19 cellular contexts compared by ENCODE assay signal in the genomic region with DNA sequence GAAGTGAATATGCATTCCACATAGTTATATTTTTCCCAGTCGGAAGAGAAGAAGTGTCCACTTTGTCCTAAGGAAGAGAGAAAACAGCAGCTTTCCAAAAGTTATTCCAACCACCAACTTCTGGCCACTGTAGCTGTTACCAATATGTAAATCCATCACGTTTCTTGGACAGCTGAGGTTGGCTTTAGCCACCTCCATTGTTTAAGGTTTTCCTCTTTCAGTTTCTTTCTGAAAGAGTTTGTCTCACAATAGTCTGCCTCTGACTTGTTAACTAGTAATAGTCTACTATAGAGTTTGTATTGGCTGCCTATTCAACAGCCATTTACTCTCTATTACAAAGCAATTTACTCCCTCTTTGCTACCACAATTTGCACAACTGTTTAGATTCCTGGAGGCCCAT.
DNase-seq lines count a peak whose midpoint lies in the region; ATAC-seq and TF ChIP-seq lines count a peak whose summit lies in the region.
"Had no signal": no experiment of that assay in that cellular context is flagged by ENCODE, and none has a peak within 500 bp of the region (broad histone marks: within the 10 kb centered on the region; RNA-seq: fewer than 3 reads in every experiment).

No MANE protein-coding gene starts in this region.

- POLR2A ChIA-PET in CD4-positive, alpha-beta T cell (lab: Charles Lee), result no interaction called here

- ATAC-seq in GM18861 (IDR thresholded peaks at IDR 0.05; ENCODE audit: unreplicated experiment) (peak; percentile 73), GM23338 (no peak), HG03442 (IDR thresholded peaks at IDR 0.05; ENCODE audit: unreplicated experiment) (peak; percentile 50)
- ATAC-seq in CD4-positive, alpha-beta T cell (ENCODE audit: poor library complexity), result no peak
- ATAC-seq: CD8-positive, alpha-beta T cell; HCT116; HepG2 had no signal

- H3K4me1 Mint-ChIP-seq in GM23338, result peaks cover 13% of the 10 kb centered on the region
- H3K4me1 Mint-ChIP-seq in neural progenitor cell, result no peaks in the 10 kb centered on the region
- no peaks in the 10 kb centered on the region for H3K4me1 Mint-ChIP-seq in CD4-positive, alpha-beta T cell (ENCODE audit: low read depth)

- H3K9ac ChIP-seq in neural progenitor cell, result no peak overlapping the region
- H3K9ac ChIP-seq: KMS-11 had no signal

- peaks cover 3% of the 10 kb centered on the region; the same call in 2 of the 3 replicates for H3K36me3 Mint-ChIP-seq in GM23338 (ENCODE audit: low read depth)
- H3K36me3 Mint-ChIP-seq in neural progenitor cell, result no peaks in the 10 kb centered on the region
- no peaks in the 10 kb centered on the region for H3K36me3 Mint-ChIP-seq in CD4-positive, alpha-beta T cell (ENCODE audit: low read depth)
- H3K36me3 Mint-ChIP-seq: CD8-positive, alpha-beta T cell had no signal

- H3K27ac ChIP-seq in GM23338 (ENCODE audit: low read depth) (no peak overlapping the region), neural progenitor cell (no peak overlapping the region), substantia nigra (ENCODE audit: low read depth, low read length, poor library complexity, severe bottlenecking) (no peak overlapping the region)
- H3K27ac ChIP-seq in CD4-positive, alpha-beta T cell (ENCODE audit: low read depth, low read length), result no peak overlapping the region
- H3K27ac ChIP-seq: C4-2B, KMS-11 had no signal

- H3K27me3 ChIP-seq in GM23338 (ENCODE audit: insufficient read depth), result no peaks in the 10 kb centered on the region
- H3K27me3 ChIP-seq in neural progenitor cell, result no peaks in the 10 kb centered on the region
- no peaks in the 10 kb centered on the region for H3K27me3 ChIP-seq in CD4-positive, alpha-beta T cell (ENCODE audit: control insufficient read depth, insufficient read depth, low read length)
- H3K27me3 ChIP-seq: BE2C had no signal

- H3K9me2 ChIP-seq in GM23338 (ENCODE audit: insufficient read depth), result no peaks in the 10 kb centered on the region; the same call in 1 of the 2 replicates

- intact Hi-C loops in CD4-positive, alpha-beta T cell (cut with DNase I, micrococcal nuclease), result no loop called here

- H3K27ac Mint-ChIP-seq in GM23338 (no peak overlapping the region), neural progenitor cell (no peak overlapping the region)
- no peak overlapping the region for H3K27ac Mint-ChIP-seq in CD4-positive, alpha-beta T cell
- H3K27ac Mint-ChIP-seq: CD8-positive, alpha-beta T cell had no signal

- no peaks in the 10 kb centered on the region for H4K20me1 ChIP-seq in GM23338 (replicated peaks; ENCODE audit: insufficient read depth)
- no peaks in the 10 kb centered on the region for H4K20me1 ChIP-seq in neural progenitor cell (ENCODE audit: low read depth)

- H3K36me3 ChIP-seq in GM23338 (ENCODE audit: insufficient read depth), result no peaks in the 10 kb centered on the region
- H3K36me3 ChIP-seq in neural progenitor cell, result no peaks in the 10 kb centered on the region
- H3K36me3 ChIP-seq: BE2C had no signal

- CTCF ChIA-PET in CD4-positive, alpha-beta T cell (lab: Charles Lee), result no interaction called here

- TF ChIP-seq CTCF in GM23338 (conservative IDR thresholded peaks at IDR 0.05; ENCODE audit: low read depth in 2 of 2) (no peak), neural progenitor cell (IDR thresholded peaks at IDR 0.05) (no peak)
- TF ChIP-seq CTCF in CD4-positive, alpha-beta T cell (IDR thresholded peaks at IDR 0.05), result no peak

- H3K27me3 Mint-ChIP-seq in GM23338 (ENCODE audit: insufficient read depth, low read depth, poor library complexity) (no peaks in the 10 kb centered on the region), neural progenitor cell (ENCODE audit: insufficient read depth, low read depth) (peaks cover 4% of the 10 kb centered on the region)
- peaks cover under 1% of the 10 kb centered on the region for H3K27me3 Mint-ChIP-seq in CD4-positive, alpha-beta T cell

- H3K4me3 Mint-ChIP-seq in GM23338 (no peak overlapping the region), neural progenitor cell (no peak overlapping the region)
- no peak overlapping the region for H3K4me3 Mint-ChIP-seq in CD4-positive, alpha-beta T cell
- H3K4me3 Mint-ChIP-seq: CD8-positive, alpha-beta T cell had no signal

- 0 out of 2 replicates have a peak overlapping the region, but pooled peaks have one; percentile 34 for H3K4me2 ChIP-seq in GM23338
- peak overlapping the region; percentile 15 for H3K4me2 ChIP-seq in neural progenitor cell
- H3K4me2 ChIP-seq: KMS-11 had no signal

- H3K79me2 ChIP-seq in GM23338 (replicated peaks; ENCODE audit: insufficient read depth) (no peaks in the 10 kb centered on the region), neural progenitor cell (ENCODE audit: low read depth) (no peaks in the 10 kb centered on the region)

- peak overlapping the region; percentile 85; the same call in 1 of the 2 replicates for H2AFZ ChIP-seq in GM23338
- peak overlapping the region; percentile 63 for H2AFZ ChIP-seq in neural progenitor cell (replicated peaks)

- H3K9me3 ChIP-seq in neural progenitor cell (ENCODE audit: low read depth), result no peaks in the 10 kb centered on the region
- H3K9me3 ChIP-seq in CD4-positive, alpha-beta T cell (ENCODE audit: control insufficient read depth, low read length), result no peaks in the 10 kb centered on the region
- H3K9me3 ChIP-seq: BE2C had no signal

- H3K9me3 Mint-ChIP-seq in GM23338 (peaks cover 3% of the 10 kb centered on the region; the same call in 2 of the 3 replicates), neural progenitor cell (peaks cover 4% of the 10 kb centered on the region)
- H3K9me3 Mint-ChIP-seq in CD4-positive, alpha-beta T cell, result peaks cover 4% of the 10 kb centered on the region

- H3K4me1 ChIP-seq in GM23338 (ENCODE audit: insufficient read depth), result peaks cover 18% of the 10 kb centered on the region
- peaks cover 7% of the 10 kb centered on the region for H3K4me1 ChIP-seq in neural progenitor cell
- H3K4me1 ChIP-seq: BE2C had no signal

- no peak for DNase-seq in GM23338 (ENCODE audit: low spot score)
- DNase-seq in neural progenitor cell (ENCODE audit: low spot score), result peak; percentile 9
- no peak for DNase-seq in activated CD4-positive, CD25-positive, alpha-beta regulatory T cell treated with anti-CD3 and anti-CD28 coated beads, Interleukin-2, amount 50 U/mL, for 72 hours
- no peak for DNase-seq in substantia nigra (lab: John Stamatoyannopoulos, UW)
- no peak for DNase-seq in inferior parietal cortex (ENCODE audit: extremely low spot score)
- DNase-seq in CD4-positive, alpha-beta T cell, result no peak
- DNase-seq: BE2C; CD8-positive, alpha-beta T cell; COR-L47; DMS153; DMS79 treated with DMSO at 0.1 percent for 48 hours; EL; GOT3 had no signal

- H3K4me3 ChIP-seq in GM23338 (no peak overlapping the region), neural progenitor cell (no peak overlapping the region)

- no peaks in the 10 kb centered on the region for H3F3A ChIP-seq in GM23338 (replicated peaks; ENCODE audit: low read depth)
- H3F3A ChIP-seq in neural progenitor cell (ENCODE audit: low read depth), result peaks cover 6% of the 10 kb centered on the region

TF ChIP-seq in GM23338, 12 proteins besides CTCF, POLR2A, EP300 and RAD21 (continues in another document):
- TF ChIP-seq, protein P1, sequence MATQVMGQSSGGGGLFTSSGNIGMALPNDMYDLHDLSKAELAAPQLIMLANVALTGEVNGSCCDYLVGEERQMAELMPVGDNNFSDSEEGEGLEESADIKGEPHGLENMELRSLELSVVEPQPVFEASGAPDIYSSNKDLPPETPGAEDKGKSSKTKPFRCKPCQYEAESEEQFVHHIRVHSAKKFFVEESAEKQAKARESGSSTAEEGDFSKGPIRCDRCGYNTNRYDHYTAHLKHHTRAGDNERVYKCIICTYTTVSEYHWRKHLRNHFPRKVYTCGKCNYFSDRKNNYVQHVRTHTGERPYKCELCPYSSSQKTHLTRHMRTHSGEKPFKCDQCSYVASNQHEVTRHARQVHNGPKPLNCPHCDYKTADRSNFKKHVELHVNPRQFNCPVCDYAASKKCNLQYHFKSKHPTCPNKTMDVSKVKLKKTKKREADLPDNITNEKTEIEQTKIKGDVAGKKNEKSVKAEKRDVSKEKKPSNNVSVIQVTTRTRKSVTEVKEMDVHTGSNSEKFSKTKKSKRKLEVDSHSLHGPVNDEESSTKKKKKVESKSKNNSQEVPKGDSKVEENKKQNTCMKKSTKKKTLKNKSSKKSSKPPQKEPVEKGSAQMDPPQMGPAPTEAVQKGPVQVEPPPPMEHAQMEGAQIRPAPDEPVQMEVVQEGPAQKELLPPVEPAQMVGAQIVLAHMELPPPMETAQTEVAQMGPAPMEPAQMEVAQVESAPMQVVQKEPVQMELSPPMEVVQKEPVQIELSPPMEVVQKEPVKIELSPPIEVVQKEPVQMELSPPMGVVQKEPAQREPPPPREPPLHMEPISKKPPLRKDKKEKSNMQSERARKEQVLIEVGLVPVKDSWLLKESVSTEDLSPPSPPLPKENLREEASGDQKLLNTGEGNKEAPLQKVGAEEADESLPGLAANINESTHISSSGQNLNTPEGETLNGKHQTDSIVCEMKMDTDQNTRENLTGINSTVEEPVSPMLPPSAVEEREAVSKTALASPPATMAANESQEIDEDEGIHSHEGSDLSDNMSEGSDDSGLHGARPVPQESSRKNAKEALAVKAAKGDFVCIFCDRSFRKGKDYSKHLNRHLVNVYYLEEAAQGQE (IDR thresholded peaks at IDR 0.05; ENCODE audit: unreplicated experiment), result no peak
- TF ChIP-seq ZNF331 (CRISPR knock-in tag; IDR thresholded peaks at IDR 0.05; ENCODE audit: low read depth) (no peak), CREB1 (CRISPR knock-in tag; IDR thresholded peaks at IDR 0.05; ENCODE audit: low read depth) (no peak)

Comparison
In these comparisons a context has a peak if more than half of its experiments do, and no peak if none do; other contexts are left out.
1. ATAC-seq: peak in GM18861 (single experiment) and HG03442 (single experiment); none in GM23338 (single experiment) and CD4-positive, alpha-beta T cell (single experiment).